Comparison of ENCODE assay signal across 8 cellular contexts in genomic region chr17:29369831-29370735, GRCh38. TPM values are rescaled to one million over a fixed set of nuclear protein-coding genes. Genes with fewer than 3 reads are reported as not detected.
A peak's percentile ranks its signal among the peaks of the same experiment; 100 is the strongest.
DNase-seq lines count a peak whose midpoint lies in the region; FAIRE-seq and TF ChIP-seq lines count a peak whose summit lies in the region.
"Had no signal": no experiment of that assay in that cellular context is flagged by ENCODE, and none has a peak within 500 bp of the region (broad histone marks: within the 10 kb centered on the region; RNA-seq: fewer than 3 reads in every experiment).

No MANE protein-coding gene starts in this region.

- no peaks in the 10 kb centered on the region for H3K36me3 ChIP-seq in tibial artery

- H3K4me1 Mint-ChIP-seq in activated T-helper 2 cell treated with anti-CD3 and anti-CD28 coated beads, Interferon-gamma antibody, Interleukin-2, Interleukin-4, amounts not matched to agents 10 μg/mL and 5 μg/mL and 100 μg/mL, durations not matched to agents 14 hours and 24 hours and 36 hours (ENCODE audit: low read depth): no peaks in the 10 kb centered on the region
- H3K4me1 Mint-ChIP-seq in nephron progenitor cell: peaks cover 6% of the 10 kb centered on the region

- no peaks in the 10 kb centered on the region for H3K36me3 Mint-ChIP-seq in activated T-helper 2 cell treated with anti-CD3 and anti-CD28 coated beads, Interferon-gamma antibody, Interleukin-2, Interleukin-4, amounts not matched to agents 10 μg/mL and 5 μg/mL and 100 μg/mL, durations not matched to agents 14 hours and 24 hours and 36 hours (ENCODE audit: low read depth)
- H3K36me3 Mint-ChIP-seq in nephron progenitor cell (ENCODE audit: low read depth): no peaks in the 10 kb centered on the region

- POLR2A ChIA-PET in RWPE1 (lab: Yijun Ruan, JAX; ENCODE audit: low non-redundant PET): no interaction called here

- no peak overlapping the region for H3K27ac Mint-ChIP-seq in activated T-helper 2 cell treated with anti-CD3 and anti-CD28 coated beads, Interferon-gamma antibody, Interleukin-2, Interleukin-4, amounts not matched to agents 10 μg/mL and 5 μg/mL and 100 μg/mL, durations not matched to agents 14 hours and 24 hours and 36 hours
- H3K27ac Mint-ChIP-seq in nephron progenitor cell: no peak overlapping the region
- H3K27ac Mint-ChIP-seq: stimulated activated naive CD8-positive, alpha-beta T cell treated with anti-CD3 and anti-CD28 coated beads, Interleukin-15, Interleukin-2, amounts not matched to agents 100 ng/mL and 50 ng/mL, for 24 hours had no signal

- no peaks in the 10 kb centered on the region for H3K9me3 ChIP-seq in tibial artery

- H3K4me1 ChIP-seq in tibial artery: no peaks in the 10 kb centered on the region

- H3K27me3 Mint-ChIP-seq in activated T-helper 2 cell treated with anti-CD3 and anti-CD28 coated beads, Interferon-gamma antibody, Interleukin-2, Interleukin-4, amounts not matched to agents 10 μg/mL and 5 μg/mL and 100 μg/mL, durations not matched to agents 14 hours and 24 hours and 36 hours (ENCODE audit: low read depth): no peaks in the 10 kb centered on the region
- peaks cover 2% of the 10 kb centered on the region for H3K27me3 Mint-ChIP-seq in nephron progenitor cell (ENCODE audit: low read depth, poor library complexity)
- H3K27me3 Mint-ChIP-seq: stimulated activated naive CD8-positive, alpha-beta T cell treated with anti-CD3 and anti-CD28 coated beads, Interleukin-15, Interleukin-2, amounts not matched to agents 100 ng/mL and 50 ng/mL, for 24 hours had no signal

- peak; percentile 89 for FAIRE-seq in GM12891 (lab: Jason Lieb, UNC)

- H3K4me3 Mint-ChIP-seq in activated T-helper 2 cell treated with anti-CD3 and anti-CD28 coated beads, Interferon-gamma antibody, Interleukin-2, Interleukin-4, amounts not matched to agents 10 μg/mL and 5 μg/mL and 100 μg/mL, durations not matched to agents 14 hours and 24 hours and 36 hours (ENCODE audit: low read depth): no peak overlapping the region
- no peak overlapping the region for H3K4me3 Mint-ChIP-seq in nephron progenitor cell
- H3K4me3 Mint-ChIP-seq: stimulated activated naive CD8-positive, alpha-beta T cell treated with anti-CD3 and anti-CD28 coated beads, Interleukin-15, Interleukin-2, amounts not matched to agents 100 ng/mL and 50 ng/mL, for 24 hours had no signal

- H3K27ac ChIP-seq in RWPE1 (peak overlapping the region; percentile 44; the same call in 1 of the 2 replicates), tibial artery (no peak overlapping the region)

- H3K4me3 ChIP-seq in tibial artery: no peak overlapping the region

- peak; percentile 48 for DNase-seq in GM12891 (ENCODE audit: insufficient read length, low spot score)
- DNase-seq in RWPE1 (ENCODE audit: low spot score): peak; percentile 74
- DNase-seq in activated T-helper 2 cell treated with anti-CD3 and anti-CD28 coated beads, Interferon-gamma antibody, Interleukin-2, Interleukin-4, amounts not matched to agents 10 μg/mL and 5 μg/mL and 100 μg/mL, durations not matched to agents 14 hours and 24 hours and 36 hours (ENCODE audit: low spot score): peak; percentile 18
- peak; percentile 72 for DNase-seq in fibroblast of the conjunctiva (ENCODE audit: low read depth)
- peak; percentile 50 for DNase-seq in nephron progenitor cell
- peak; percentile 66 to 76 for DNase-seq in tibial artery

- H3K27me3 ChIP-seq in tibial artery: no peaks in the 10 kb centered on the region

- intact Hi-C loops in activated T-helper 2 cell treated with anti-CD3 and anti-CD28 coated beads, Interferon-gamma antibody, Interleukin-2, Interleukin-4, amounts not matched to agents 10 μg/mL and 5 μg/mL and 100 μg/mL, durations not matched to agents 14 hours and 24 hours and 36 hours (cut with micrococcal nuclease): loop anchor here (1.0 kb wide), 1 partner anchor 167 kb away; no protein-coding TSS in a partner anchor
- intact Hi-C loops in tibial artery (cut with DNase I; ENCODE audit: low total_unique reads): loop anchor here (2.0 to 10.0 kb wide), 2 partner anchors 167 to 195 kb away; partner anchors contain the start of genes ABHD15 and TP53I13

- CTCF ChIA-PET in RWPE1 (lab: Yijun Ruan, JAX): interaction anchor here (0.6 to 1.9 kb wide), 25 partner anchors 9 to 715 kb away, joined by 3 to 8 read pairs (median 4); partner anchors contain the start of genes ABHD15 and TAOK1

- TF ChIP-seq POLR2A in GM12891 (IDR thresholded peaks at IDR 0.05; ENCODE audit: low read depth, low read length): no peak

- H3K9me3 Mint-ChIP-seq in activated T-helper 2 cell treated with anti-CD3 and anti-CD28 coated beads, Interferon-gamma antibody, Interleukin-2, Interleukin-4, amounts not matched to agents 10 μg/mL and 5 μg/mL and 100 μg/mL, durations not matched to agents 14 hours and 24 hours and 36 hours: no peaks in the 10 kb centered on the region
- H3K9me3 Mint-ChIP-seq in nephron progenitor cell: no peaks in the 10 kb centered on the region
- H3K9me3 Mint-ChIP-seq: stimulated activated naive CD8-positive, alpha-beta T cell treated with anti-CD3 and anti-CD28 coated beads, Interleukin-15, Interleukin-2, amounts not matched to agents 100 ng/mL and 50 ng/mL, for 24 hours had no signal

- TF ChIP-seq CTCF in LNCAP (IDR thresholded peaks at IDR 0.05) (peak; percentile 81), RWPE1 (conservative IDR thresholded peaks at IDR 0.05; ENCODE audit: low read depth) (peak; percentile 86), nephron progenitor cell (IDR thresholded peaks at IDR 0.05) (peak; percentile 72), tibial artery (IDR thresholded peaks at IDR 0.05) (peak; percentile 71 to 88)

TF ChIP-seq in GM12891, 5 proteins besides CTCF, POLR2A, EP300 and RAD21:
- TF ChIP-seq SPI1 (IDR thresholded peaks at IDR 0.05; ENCODE audit: low read depth, low read length) (no peak), POLR2AphosphoS5 (IDR thresholded peaks at IDR 0.05; ENCODE audit: low read depth, low read length) (no peak), POU2F2 (IDR thresholded peaks at IDR 0.05; ENCODE audit: low read depth, low read length) (0 out of 2 replicates have a peak, but pooled peaks have one; percentile 11)

RNA-seq across cellular contexts. Expression of gene TAOK1, which starts 20.1 kb away (rescaled TPM):
- polyA plus RNA-seq in GM12891 (2012; ENCODE audit: low read depth, missing spikeins): 5.6 TPM
- 41.9 and 47.9 TPM in 2 replicates for total RNA-seq in activated T-helper 2 cell treated with anti-CD3 and anti-CD28 coated beads, Interferon-gamma antibody, Interleukin-2, Interleukin-4, amounts not matched to agents 10 μg/mL and 5 μg/mL and 100 μg/mL, durations not matched to agents 14 hours and 24 hours and 36 hours

Comparison
In these comparisons a context has a peak if more than half of its experiments do, and no peak if none do; other contexts are left out.
1. DNase-seq: peak in every context shown above with its lines; median percentile 74 in RWPE1; 72 in fibroblast of the conjunctiva; 71 in tibial artery; 50 in nephron progenitor cell; 48 in GM12891; 18 in activated T-helper 2 cell treated with anti-CD3 and anti-CD28 coated beads, Interferon-gamma antibody, Interleukin-2, Interleukin-4, amounts not matched to agents 10 μg/mL and 5 μg/mL and 100 μg/mL, durations not matched to agents 14 hours and 24 hours and 36 hours.